In the genomic region with DNA sequence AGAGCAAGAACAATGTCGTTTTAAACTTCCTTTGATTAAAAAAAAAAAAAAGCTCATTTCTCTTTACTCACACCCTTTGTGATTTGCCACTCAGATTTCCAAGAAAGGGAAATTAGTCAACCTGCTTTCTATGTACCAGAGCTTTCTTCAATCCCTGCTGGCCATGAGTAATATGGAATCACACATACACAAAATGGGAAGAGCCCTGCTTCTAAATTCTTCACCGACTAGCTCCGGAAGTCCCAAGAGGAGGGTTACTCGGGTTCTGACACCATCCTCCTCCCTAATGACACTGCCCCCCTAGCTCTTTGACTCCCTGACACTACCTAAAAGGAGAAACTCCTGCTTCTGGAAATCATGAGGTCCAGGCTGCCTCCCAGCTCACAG, we compare ENCODE assay signal across 10 cellular contexts.
A peak's percentile ranks its signal among the peaks of the same experiment; 100 is the strongest.
DNase-seq lines count a peak whose midpoint lies in the region; ATAC-seq, FAIRE-seq and TF ChIP-seq lines count a peak whose summit lies in the region.
"Had no signal": no experiment of that assay in that cellular context is flagged by ENCODE, and none has a peak within 500 bp of the region (broad histone marks: within the 10 kb centered on the region; RNA-seq: fewer than 3 reads in every experiment).

No MANE protein-coding gene starts in this region.

- peaks cover 11% of the 10 kb centered on the region for H3K27me3 ChIP-seq in foreskin keratinocyte

- H3K27ac ChIP-seq in foreskin keratinocyte: no peak overlapping the region

- peak overlapping the region; percentile 79 for H3K27ac Mint-ChIP-seq in activated CD4-positive, alpha-beta T cell treated with anti-CD3 and anti-CD28 coated beads, Interleukin-2, amount 10 ng/mL, durations not matched to agents 7 days and 5 days
- H3K27ac Mint-ChIP-seq in osteocyte (ENCODE audit: unreplicated experiment): no peak overlapping the region
- peak overlapping the region in 2 of 7 donors; percentile 12 to 69 for H3K27ac Mint-ChIP-seq in CD14-positive monocyte

- H3K9me3 Mint-ChIP-seq in activated CD4-positive, alpha-beta T cell treated with anti-CD3 and anti-CD28 coated beads, Interleukin-2, amount 10 ng/mL, durations not matched to agents 7 days and 5 days: peaks cover 10% of the 10 kb centered on the region
- H3K9me3 Mint-ChIP-seq in osteocyte (ENCODE audit: unreplicated experiment) (no peaks in the 10 kb centered on the region), CD14-positive monocyte (no peaks in the 10 kb centered on the region)

- no peak for FAIRE-seq in GM19239 (lab: Jason Lieb, UNC)

- peaks cover 67% of the 10 kb centered on the region for H3K4me1 Mint-ChIP-seq in activated CD4-positive, alpha-beta T cell treated with anti-CD3 and anti-CD28 coated beads, Interleukin-2, amount 10 ng/mL, durations not matched to agents 7 days and 5 days
- H3K4me1 Mint-ChIP-seq in osteocyte (ENCODE audit: unreplicated experiment) (peaks cover 3% of the 10 kb centered on the region), CD14-positive monocyte (peaks cover 63% of the 10 kb centered on the region)

- CTCF ChIA-PET in activated CD4-positive, alpha-beta T cell treated with anti-CD3 and anti-CD28 coated beads, Interleukin-2, amount 10 ng/mL, durations not matched to agents 7 days and 5 days (lab: Charles Lee): interaction anchor here (0.6 to 2.4 kb wide), 9 partner anchors 8 to 593 kb away, joined by 3 to 9 read pairs (median 5); a partner anchor contains a TSS

- H3K36me3 Mint-ChIP-seq in activated CD4-positive, alpha-beta T cell treated with anti-CD3 and anti-CD28 coated beads, Interleukin-2, amount 10 ng/mL, durations not matched to agents 7 days and 5 days (ENCODE audit: low read depth): peaks cover 32% of the 10 kb centered on the region
- H3K36me3 Mint-ChIP-seq in osteocyte (ENCODE audit: unreplicated experiment) (no peaks in the 10 kb centered on the region), CD14-positive monocyte (no peaks in the 10 kb centered on the region)

- no peak for DNase-seq in activated CD4-positive, alpha-beta T cell treated with anti-CD3 and anti-CD28 coated beads, Interleukin-2, amount 10 ng/mL, durations not matched to agents 7 days and 5 days
- no peak for DNase-seq in activated CD4-positive, alpha-beta T cell treated with anti-CD3 and anti-CD28 coated beads for 4 hours
- DNase-seq in osteocyte (ENCODE audit: extremely low spot score, unreplicated experiment): peak; percentile 40
- no peak for DNase-seq in CD14-positive monocyte (ENCODE audit: low spot score)
- DNase-seq in foreskin keratinocyte: no peak
- DNase-seq in GM19239 (ENCODE audit: insufficient read length, low spot score): no peak
- DNase-seq: hippocampal formation; NK-92 treated with Interleukin-12 subunit alpha and Interleukin-12 subunit beta, amount 100 ng/mL, for 24 hours had no signal

- ATAC-seq in GM21717 (IDR thresholded peaks at IDR 0.05; ENCODE audit: unreplicated experiment): peak; percentile 36
- peak; percentile 10 for ATAC-seq in HG03520 (IDR thresholded peaks at IDR 0.05; ENCODE audit: unreplicated experiment)
- no peak for ATAC-seq in foreskin keratinocyte

- H3K4me1 ChIP-seq in foreskin keratinocyte: no peaks in the 10 kb centered on the region

- TF ChIP-seq CTCF in osteocyte (IDR thresholded peaks at IDR 0.05): no peak
- no peak for TF ChIP-seq CTCF in CD14-positive monocyte (IDR thresholded peaks at IDR 0.05)
- no peak for TF ChIP-seq CTCF in foreskin keratinocyte (conservative IDR thresholded peaks at IDR 0.05)

- no peak overlapping the region for H3K4me3 Mint-ChIP-seq in activated CD4-positive, alpha-beta T cell treated with anti-CD3 and anti-CD28 coated beads, Interleukin-2, amount 10 ng/mL, durations not matched to agents 7 days and 5 days
- H3K4me3 Mint-ChIP-seq in osteocyte (ENCODE audit: unreplicated experiment) (no peak overlapping the region), CD14-positive monocyte (peak overlapping the region in 1 of 2 donors; percentile 39)

- no peaks in the 10 kb centered on the region for H3K27me3 Mint-ChIP-seq in activated CD4-positive, alpha-beta T cell treated with anti-CD3 and anti-CD28 coated beads, Interleukin-2, amount 10 ng/mL, durations not matched to agents 7 days and 5 days
- H3K27me3 Mint-ChIP-seq in osteocyte (ENCODE audit: unreplicated experiment) (peaks cover 7% of the 10 kb centered on the region), CD14-positive monocyte (ENCODE audit: low read depth in 3 of 3) (no peaks in the 10 kb centered on the region)

- intact Hi-C loops in CD14-positive monocyte (cut with micrococcal nuclease): no loop called here

- POLR2A ChIA-PET in activated CD4-positive, alpha-beta T cell treated with anti-CD3 and anti-CD28 coated beads, Interleukin-2, amount 10 ng/mL, durations not matched to agents 7 days and 5 days (lab: Charles Lee): interaction anchor here (0.5 kb wide), 1 partner anchor 20 kb away, joined by 3 read pairs; no protein-coding TSS in a partner anchor
